ENCODE assay signal across 19 cellular contexts in genomic region chr5:1319436-1320343, GRCh38. TPM values are rescaled to one million over a fixed set of nuclear protein-coding genes. Genes with fewer than 3 reads are reported as not detected.
A peak's percentile ranks its signal among the peaks of the same experiment; 100 is the strongest.
DNase-seq lines count a peak whose midpoint lies in the region; ATAC-seq and TF ChIP-seq lines count a peak whose summit lies in the region.
"Had no signal": no experiment of that assay in that cellular context is flagged by ENCODE, and none has a peak within 500 bp of the region (broad histone marks: within the 10 kb centered on the region; RNA-seq: fewer than 3 reads in every experiment).

No MANE protein-coding gene starts in this region.

- H3K9me3 ChIP-seq in upper lobe of right lung = no peaks in the 10 kb centered on the region
- H3K9me3 ChIP-seq: transverse colon had no signal

- peak; percentile 27 for DNase-seq in activated T-cell treated with anti-CD3 and anti-CD28 coated beads, Interleukin-2, amount 50 U/mL, for 24 hours
- DNase-seq in activated T-cell treated with anti-CD3 and anti-CD28 coated beads, Interleukin-2, amount 50 U/mL, for 72 hours = no peak
- DNase-seq in NCI-H2107 treated with DMSO at 0.1 percent for 48 hours (lab: John Stamatoyannopoulos, UW; ENCODE audit: unreplicated experiment) (peak; percentile 80), epithelial cell of esophagus (ENCODE audit: low read depth) (no peak), upper lobe of right lung (peak; percentile 58), dedifferentiated amniotic fluid mesenchymal stem cell (ENCODE audit: extremely low spot score) (no peak)
- DNase-seq in activated CD4-positive, alpha-beta memory T cell treated with anti-CD3 and anti-CD28 coated beads, Interleukin-2, amount 10 ng/mL, durations not matched to agents 7 days and 5 days = no peak
- no peak for DNase-seq in stimulated activated CD4-positive, alpha-beta T cell treated with anti-CD3 and anti-CD28 coated beads, Interleukin-4, amount 100 ng/mL, for 1 hour
- DNase-seq: activated CD4-positive, alpha-beta T cell treated with anti-CD3 and anti-CD28 coated beads for 1 hour; activated T-cell treated with anti-CD3 and anti-CD28 coated beads for 4 hours; effector CD4-positive, alpha-beta T cell; mesenchymal stem cell; NCI-H1694; OCI-M1; T1000 had no signal

- H3K27me3 ChIP-seq in upper lobe of right lung = no peaks in the 10 kb centered on the region
- H3K27me3 ChIP-seq: transverse colon had no signal

- no peaks in the 10 kb centered on the region for H3K9me3 Mint-ChIP-seq in activated T-cell treated with anti-CD3 and anti-CD28 coated beads, Interleukin-2, amount 50 U/mL, for 24 hours
- H3K9me3 Mint-ChIP-seq in activated T-cell treated with anti-CD3 and anti-CD28 coated beads, Interleukin-2, amount 50 U/mL, for 72 hours = no peaks in the 10 kb centered on the region
- H3K9me3 Mint-ChIP-seq in activated CD4-positive, alpha-beta memory T cell treated with anti-CD3 and anti-CD28 coated beads, Interleukin-2, amount 10 ng/mL, durations not matched to agents 7 days and 5 days = no peaks in the 10 kb centered on the region
- H3K9me3 Mint-ChIP-seq: CD4-positive, alpha-beta memory T cell; nephron; stimulated activated memory B cell treated with anti-CD40 and anti-IgM and Interleukin-4, amounts not matched to agents 10 μg/mL and 1 μg/mL and 100 μg/mL, for 72 hours had no signal

- no peak overlapping the region for H3K4me3 Mint-ChIP-seq in activated T-cell treated with anti-CD3 and anti-CD28 coated beads, Interleukin-2, amount 50 U/mL, for 24 hours
- no peak overlapping the region for H3K4me3 Mint-ChIP-seq in activated T-cell treated with anti-CD3 and anti-CD28 coated beads, Interleukin-2, amount 50 U/mL, for 72 hours
- H3K4me3 Mint-ChIP-seq in activated CD4-positive, alpha-beta memory T cell treated with anti-CD3 and anti-CD28 coated beads, Interleukin-2, amount 10 ng/mL, durations not matched to agents 7 days and 5 days = no peak overlapping the region
- H3K4me3 Mint-ChIP-seq: CD4-positive, alpha-beta memory T cell; nephron; stimulated activated memory B cell treated with anti-CD40 and anti-IgM and Interleukin-4, amounts not matched to agents 10 μg/mL and 1 μg/mL and 100 μg/mL, for 72 hours had no signal

- POLR2A ChIA-PET in activated CD4-positive, alpha-beta memory T cell treated with anti-CD3 and anti-CD28 coated beads, Interleukin-2, amount 10 ng/mL, durations not matched to agents 7 days and 5 days (lab: Charles Lee) = interaction anchor here (0.7 kb wide), 1 partner anchor 25 kb away, joined by 3 read pairs; no protein-coding TSS in a partner anchor

- CTCF ChIA-PET in activated CD4-positive, alpha-beta memory T cell treated with anti-CD3 and anti-CD28 coated beads, Interleukin-2, amount 10 ng/mL, durations not matched to agents 7 days and 5 days (lab: Charles Lee) = no interaction called here

- peak; percentile 13 for TF ChIP-seq CTCF in epithelial cell of esophagus (IDR thresholded peaks at IDR 0.05; ENCODE audit: insufficient read depth, low read depth, low read length, missing control alignments)
- TF ChIP-seq CTCF in upper lobe of right lung (IDR thresholded peaks at IDR 0.05) = no peak

- H3K4me1 Mint-ChIP-seq in activated T-cell treated with anti-CD3 and anti-CD28 coated beads, Interleukin-2, amount 50 U/mL, for 24 hours (ENCODE audit: low read depth) = peaks cover 32% of the 10 kb centered on the region
- peaks cover 30% of the 10 kb centered on the region for H3K4me1 Mint-ChIP-seq in activated T-cell treated with anti-CD3 and anti-CD28 coated beads, Interleukin-2, amount 50 U/mL, for 72 hours (ENCODE audit: low read depth)
- peaks cover 28% of the 10 kb centered on the region for H3K4me1 Mint-ChIP-seq in activated CD4-positive, alpha-beta memory T cell treated with anti-CD3 and anti-CD28 coated beads, Interleukin-2, amount 10 ng/mL, durations not matched to agents 7 days and 5 days

- H3K27me3 Mint-ChIP-seq in activated T-cell treated with anti-CD3 and anti-CD28 coated beads, Interleukin-2, amount 50 U/mL, for 24 hours = no peaks in the 10 kb centered on the region
- no peaks in the 10 kb centered on the region for H3K27me3 Mint-ChIP-seq in activated T-cell treated with anti-CD3 and anti-CD28 coated beads, Interleukin-2, amount 50 U/mL, for 72 hours (ENCODE audit: low read depth)
- H3K27me3 Mint-ChIP-seq in activated CD4-positive, alpha-beta memory T cell treated with anti-CD3 and anti-CD28 coated beads, Interleukin-2, amount 10 ng/mL, durations not matched to agents 7 days and 5 days = no peaks in the 10 kb centered on the region
- H3K27me3 Mint-ChIP-seq: CD4-positive, alpha-beta memory T cell; stimulated activated memory B cell treated with anti-CD40 and anti-IgM and Interleukin-4, amounts not matched to agents 10 μg/mL and 1 μg/mL and 100 μg/mL, for 72 hours had no signal

- intact Hi-C loops in upper lobe of right lung (cut with DNase I) = no loop called here

- H3K36me3 ChIP-seq in upper lobe of right lung = peaks cover 69% of the 10 kb centered on the region

- H3K4me3 ChIP-seq in epithelial cell of esophagus (ENCODE audit: low read length) (no peak overlapping the region), upper lobe of right lung (no peak overlapping the region)
- H3K4me3 ChIP-seq: transverse colon had no signal

- no peak overlapping the region for H3K27ac ChIP-seq in upper lobe of right lung

- no peak overlapping the region for H3K27ac Mint-ChIP-seq in activated T-cell treated with anti-CD3 and anti-CD28 coated beads, Interleukin-2, amount 50 U/mL, for 24 hours
- no peak overlapping the region for H3K27ac Mint-ChIP-seq in activated T-cell treated with anti-CD3 and anti-CD28 coated beads, Interleukin-2, amount 50 U/mL, for 72 hours
- no peak overlapping the region for H3K27ac Mint-ChIP-seq in activated CD4-positive, alpha-beta memory T cell treated with anti-CD3 and anti-CD28 coated beads, Interleukin-2, amount 10 ng/mL, durations not matched to agents 7 days and 5 days
- H3K27ac Mint-ChIP-seq: nephron; stimulated activated memory B cell treated with anti-CD40 and anti-IgM and Interleukin-4, amounts not matched to agents 10 μg/mL and 1 μg/mL and 100 μg/mL, for 72 hours had no signal

- no peak for ATAC-seq in activated T-cell treated with anti-CD3 and anti-CD28 coated beads, Interleukin-2, amount 50 U/mL, for 72 hours (replicated peaks in 1 of 2)
- ATAC-seq in upper lobe of right lung = no peak
- ATAC-seq: stimulated activated memory B cell treated with anti-CD40 and anti-IgM and Interleukin-4, amounts not matched to agents 10 μg/mL and 1 μg/mL and 100 μg/mL, for 72 hours had no signal

- H3K4me1 ChIP-seq in upper lobe of right lung = peaks cover 19% of the 10 kb centered on the region

- peaks cover 74% of the 10 kb centered on the region for H3K36me3 Mint-ChIP-seq in activated T-cell treated with anti-CD3 and anti-CD28 coated beads, Interleukin-2, amount 50 U/mL, for 24 hours (ENCODE audit: low read depth)
- H3K36me3 Mint-ChIP-seq in activated T-cell treated with anti-CD3 and anti-CD28 coated beads, Interleukin-2, amount 50 U/mL, for 72 hours (ENCODE audit: insufficient read depth in 2 of 2) = peaks cover 0 to 22% of the 10 kb centered on the region in 2 donors
- H3K36me3 Mint-ChIP-seq in activated CD4-positive, alpha-beta memory T cell treated with anti-CD3 and anti-CD28 coated beads, Interleukin-2, amount 10 ng/mL, durations not matched to agents 7 days and 5 days (ENCODE audit: low read depth) = peaks cover 60% of the 10 kb centered on the region

RNA-seq across cellular contexts. Expression of gene TERT, which starts 24.8 kb away (rescaled TPM):
- total RNA-seq in activated T-cell treated with anti-CD3 and anti-CD28 coated beads, Interleukin-2, amount 50 U/mL, for 72 hours = 1 to 10 TPM; 2.5 to 5.1 TPM
- not detected for total RNA-seq in upper lobe of right lung
- 1 to 10 TPM; 2.1 to 2.2 TPM for total RNA-seq in activated CD4-positive, alpha-beta memory T cell treated with anti-CD3 and anti-CD28 coated beads, Interleukin-2, amount 10 ng/mL, durations not matched to agents 7 days and 5 days
- total RNA-seq: CD4-positive, alpha-beta memory T cell; transverse colon had no signal

RNA-seq across cellular contexts. Expression of gene CLPTM1L, which starts 25.2 kb away (rescaled TPM):
- 10 to 100 TPM; 78.6 to 80.2 TPM for total RNA-seq in activated T-cell treated with anti-CD3 and anti-CD28 coated beads, Interleukin-2, amount 50 U/mL, for 72 hours
- total RNA-seq in upper lobe of right lung = 153 TPM
- total RNA-seq in activated CD4-positive, alpha-beta memory T cell treated with anti-CD3 and anti-CD28 coated beads, Interleukin-2, amount 10 ng/mL, durations not matched to agents 7 days and 5 days = 100 to 1,000 TPM in 1 of 2 experiments, 10 to 100 TPM in 1; 99.7 to 101 TPM

Comparison
In these comparisons a context has a peak if more than half of its experiments do, and no peak if none do; other contexts are left out.
1. DNase-seq: peak in activated T-cell treated with anti-CD3 and anti-CD28 coated beads, Interleukin-2, amount 50 U/mL, for 24 hours (single experiment), NCI-H2107 treated with DMSO at 0.1 percent for 48 hours (single experiment) and upper lobe of right lung (single experiment); none in activated T-cell treated with anti-CD3 and anti-CD28 coated beads, Interleukin-2, amount 50 U/mL, for 72 hours (0 of 2), epithelial cell of esophagus (single experiment), dedifferentiated amniotic fluid mesenchymal stem cell (single experiment), activated CD4-positive, alpha-beta memory T cell treated with anti-CD3 and anti-CD28 coated beads, Interleukin-2, amount 10 ng/mL, durations not matched to agents 7 days and 5 days (single experiment) and stimulated activated CD4-positive, alpha-beta T cell treated with anti-CD3 and anti-CD28 coated beads, Interleukin-4, amount 100 ng/mL, for 1 hour (single experiment).